8 cellular contexts compared by ENCODE assay signal in genomic region chr3:118628704-118629341, GRCh38.
A peak's percentile ranks its signal among the peaks of the same experiment; 100 is the strongest.
DNase-seq lines count a peak whose midpoint lies in the region; ATAC-seq, FAIRE-seq and TF ChIP-seq lines count a peak whose summit lies in the region.

No MANE protein-coding gene starts in this region.

- dilution Hi-C loops in endothelial cell of umbilical vein (cut with MboI; ENCODE audit: extremely low pct_ligation_motif_present, low sequenced_read_pairs), result no loop called here

- no peaks in the 10 kb centered on the region for H3K27me3 Mint-ChIP-seq in mesothelial cell of epicardium (ENCODE audit: low read depth)

- H3K9ac ChIP-seq in MM.1S (ENCODE audit: low read length), result no peak overlapping the region
- no peak overlapping the region for H3K9ac ChIP-seq in endothelial cell of umbilical vein (replicated peaks; ENCODE audit: extremely low read depth, insufficient read depth, low read length)

- H3K27me3 ChIP-seq in MM.1S (replicated peaks; ENCODE audit: insufficient read depth, low read length), result no peaks in the 10 kb centered on the region
- no peaks in the 10 kb centered on the region for H3K27me3 ChIP-seq in endothelial cell of umbilical vein (ENCODE audit: control insufficient read depth in 2 of 2, insufficient read depth in 2 of 2, low read length in 2 of 2)

- H3K4me3 Mint-ChIP-seq in mesothelial cell of epicardium, result no peak overlapping the region

- no peaks in the 10 kb centered on the region for H3K4me1 ChIP-seq in MM.1S (ENCODE audit: low read length)
- H3K4me1 ChIP-seq in endothelial cell of umbilical vein (ENCODE audit: control insufficient read depth, extremely low read depth, insufficient read depth, low read length), result no peaks in the 10 kb centered on the region

- no peaks in the 10 kb centered on the region for H3F3A ChIP-seq in MM.1S (ENCODE audit: insufficient read depth, low read length)

- TF ChIP-seq CTCF in GM13977 (IDR thresholded peaks at IDR 0.05; ENCODE audit: extremely low read depth, insufficient read depth, missing control alignments) (peak; percentile 86), MM.1S (IDR thresholded peaks at IDR 0.05; ENCODE audit: low read length) (peak; percentile 83), endothelial cell of umbilical vein (IDR thresholded peaks at IDR 0.05; ENCODE audit: extremely low read depth in 1 of 2, insufficient read depth in 1 of 2, low read depth in 1 of 2, low read length in 2 of 2) (peak; percentile 54 to 59), mesothelial cell of epicardium (IDR thresholded peaks at IDR 0.05; ENCODE audit: unreplicated experiment) (peak; percentile 92)

- POLR2A ChIA-PET in endothelial cell of umbilical vein (lab: Charles Lee), result no interaction called here

- H3K36me3 ChIP-seq in MM.1S (replicated peaks; ENCODE audit: insufficient read depth, low read length), result no peaks in the 10 kb centered on the region
- no peaks in the 10 kb centered on the region for H3K36me3 ChIP-seq in endothelial cell of umbilical vein (ENCODE audit: control insufficient read depth in 2 of 2, extremely low read depth in 1 of 2, insufficient read depth in 2 of 2, low read length in 2 of 2)

- in situ Hi-C loops in GM13977 (cut with MboI; ENCODE audit: low pct_unique_long_range_greater_than_20kb, low sequenced_read_pairs, unreplicated experiment), result no loop called here

- H3K4me3 ChIP-seq in MM.1S (ENCODE audit: low read length), result no peak overlapping the region
- no peak overlapping the region for H3K4me3 ChIP-seq in endothelial cell of umbilical vein (replicated peaks in 1 of 3; ENCODE audit: insufficient read depth in 1 of 3, low read depth in 1 of 3, low read length in 3 of 3)

- BruUV-seq in endothelial cell of umbilical vein (replicated peaks; lab: Mats Ljungman, UMichigan), result no TSS peak

- H3K9me3 ChIP-seq in MM.1S (replicated peaks; ENCODE audit: insufficient read depth, low read length), result no peaks in the 10 kb centered on the region
- H3K9me3 ChIP-seq in endothelial cell of umbilical vein (replicated peaks; ENCODE audit: control insufficient read depth, insufficient read depth, low read length), result no peaks in the 10 kb centered on the region

- H3K4me2 ChIP-seq in MM.1S (ENCODE audit: low read depth, low read length) (no peak overlapping the region), endothelial cell of umbilical vein (ENCODE audit: insufficient read depth, low read length) (no peak overlapping the region)

- H3K79me2 ChIP-seq in MM.1S (ENCODE audit: low read length), result no peaks in the 10 kb centered on the region
- H3K79me2 ChIP-seq in endothelial cell of umbilical vein (ENCODE audit: control insufficient read depth, insufficient read depth, low read length), result no peaks in the 10 kb centered on the region

- CTCF ChIA-PET in endothelial cell of umbilical vein (lab: Charles Lee), result no interaction called here

- H4K20me1 ChIP-seq in MM.1S (ENCODE audit: insufficient read depth, low read length), result no peaks in the 10 kb centered on the region
- H4K20me1 ChIP-seq in endothelial cell of umbilical vein (replicated peaks; ENCODE audit: control insufficient read depth, extremely low read depth, insufficient read depth, low read length), result no peaks in the 10 kb centered on the region

- DNase-seq in AG08395 (ENCODE audit: low spot score), result peak; percentile 9
- DNase-seq in GM13977 (ENCODE audit: low spot score), result peak; percentile 44
- DNase-seq in MM.1S, result peak; percentile 67
- peak; percentile 74 for DNase-seq in SHP77 treated with DMSO at 0.1 percent for 48 hours (lab: John Stamatoyannopoulos, UW)
- peak; percentile 51 for DNase-seq in endothelial cell of umbilical vein (ENCODE audit: low read depth, low spot score)
- peak; percentile 30 to 78 for DNase-seq in mesothelial cell of epicardium (ENCODE audit: low spot score in 2 of 2, unreplicated experiment in 2 of 2)
- DNase-seq in CD1c-positive myeloid dendritic cell (ENCODE audit: extremely low spot score), result no peak

- no peak overlapping the region for H3K27ac Mint-ChIP-seq in mesothelial cell of epicardium

- H3K27ac ChIP-seq in MM.1S (ENCODE audit: low read length) (no peak overlapping the region), endothelial cell of umbilical vein (ENCODE audit: insufficient read depth, low read depth, low read length) (no peak overlapping the region)

- no peaks in the 10 kb centered on the region for H3K9me1 ChIP-seq in endothelial cell of umbilical vein (replicated peaks; ENCODE audit: control insufficient read depth, extremely low read depth, insufficient read depth, low read length)

- H3K4me1 Mint-ChIP-seq in mesothelial cell of epicardium, result peaks cover 9% of the 10 kb centered on the region

- ATAC-seq in HG02642 (IDR thresholded peaks at IDR 0.05; ENCODE audit: poor library complexity, unreplicated experiment), result peak; percentile 98

- intact Hi-C loops in endothelial cell of umbilical vein (cut with micrococcal nuclease), result no loop called here

- H3K9me3 Mint-ChIP-seq in mesothelial cell of epicardium, result no peaks in the 10 kb centered on the region

- peak; percentile 42 for FAIRE-seq in endothelial cell of umbilical vein (lab: Jason Lieb, UNC)

- no peak for TF ChIP-seq POLR2A in endothelial cell of umbilical vein (IDR thresholded peaks at IDR 0.05; ENCODE audit: low read depth, low read length)

- no peaks in the 10 kb centered on the region for H3K9me2 ChIP-seq in MM.1S (replicated peaks; ENCODE audit: insufficient read depth, low read length)

- H2AFZ ChIP-seq in MM.1S (ENCODE audit: low read length) (no peak overlapping the region), endothelial cell of umbilical vein (ENCODE audit: low read depth, low read length) (no peak overlapping the region)

- H3K36me3 Mint-ChIP-seq in mesothelial cell of epicardium, result no peaks in the 10 kb centered on the region

TF ChIP-seq in endothelial cell of umbilical vein, 7 proteins besides CTCF, POLR2A, EP300 and RAD21:
- no peak for TF ChIP-seq EZH2 (IDR thresholded peaks at IDR 0.05; ENCODE audit: borderline replicate concordance, low read depth, low read length, severe bottlenecking)
- no peak for TF ChIP-seq POLR2AphosphoS5 (IDR thresholded peaks at IDR 0.05; ENCODE audit: insufficient read depth, low read depth, low read length)
- TF ChIP-seq FOS (IDR thresholded peaks at IDR 0.05; ENCODE audit: borderline replicate concordance, insufficient read depth, low read length), result no peak
- TF ChIP-seq JUN (IDR thresholded peaks at IDR 0.05; ENCODE audit: borderline replicate concordance, insufficient read depth, insufficient read length, low read depth), result no peak
- no peak for TF ChIP-seq GATA2 (IDR thresholded peaks at IDR 0.05; ENCODE audit: insufficient read depth, insufficient read length, low read depth, low read length)
- no peak for TF ChIP-seq MYC (IDR thresholded peaks at IDR 0.05; ENCODE audit: low read depth, low read length)
- TF ChIP-seq, protein P1, sequence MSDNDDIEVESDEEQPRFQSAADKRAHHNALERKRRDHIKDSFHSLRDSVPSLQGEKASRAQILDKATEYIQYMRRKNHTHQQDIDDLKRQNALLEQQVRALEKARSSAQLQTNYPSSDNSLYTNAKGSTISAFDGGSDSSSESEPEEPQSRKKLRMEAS (IDR thresholded peaks at IDR 0.05; ENCODE audit: insufficient read depth, insufficient read length), result no peak
TF ChIP-seq in endothelial cell of umbilical vein: peak in this region for 0.
